In genomic region chr13:28357846-28358496, GRCh38 we compare ENCODE assay signal across 10 cellular contexts.
DNase-seq lines count a peak whose midpoint lies in the region; ATAC-seq and TF ChIP-seq lines count a peak whose summit lies in the region.
"Had no signal": no experiment of that assay in that cellular context is flagged by ENCODE, and none has a peak within 500 bp of the region (broad histone marks: within the 10 kb centered on the region; RNA-seq: fewer than 3 reads in every experiment).

No MANE protein-coding gene starts in this region.

- no peaks in the 10 kb centered on the region for H3K27me3 Mint-ChIP-seq in WTC11 (ENCODE audit: low read depth)

- H3K27ac Mint-ChIP-seq in WTC11, result peak overlapping the region; percentile 23; the same call in 1 of the 2 replicates

- ATAC-seq in WTC11, result no peak
- peak; percentile 82 for ATAC-seq in upper lobe of right lung
- no peak for ATAC-seq in GM21367 (IDR thresholded peaks at IDR 0.05; ENCODE audit: unreplicated experiment)
- ATAC-seq in GM21526 (IDR thresholded peaks at IDR 0.05; ENCODE audit: low FRiP score, unreplicated experiment), result no peak

- H3K4me3 ChIP-seq in right atrium auricular region (no peak overlapping the region), upper lobe of right lung (no peak overlapping the region)
- H3K4me3 ChIP-seq: BLaER1 treated with 17β-estradiol and CSF1 and Interleukin-3, amounts not matched to agents 10 nM and 100 nM had no signal

- H3K27me3 ChIP-seq in right atrium auricular region, result no peaks in the 10 kb centered on the region
- no peaks in the 10 kb centered on the region for H3K27me3 ChIP-seq in upper lobe of right lung

- intact Hi-C loops in upper lobe of right lung (cut with DNase I), result no loop called here

- peaks cover 0 to 24% of the 10 kb centered on the region in 2 donors for H3K4me1 ChIP-seq in right atrium auricular region
- H3K4me1 ChIP-seq in upper lobe of right lung, result no peaks in the 10 kb centered on the region

- POLR2A ChIA-PET in WTC11 (lab: Charles Lee), result interaction anchor here (0.6 to 0.7 kb wide), 2 partner anchors 170 to 962 kb away, joined by 3 to 6 read pairs; no protein-coding TSS in a partner anchor

- peak; percentile 3 for DNase-seq in stimulated activated CD4-positive, alpha-beta T cell treated with anti-CD3 and anti-CD28 coated beads, Interleukin-1b, Interleukin-23, amount 100 ng/mL, for 48 hours
- no peak for DNase-seq in stimulated activated CD4-positive, alpha-beta T cell treated with anti-CD3 and anti-CD28 coated beads, Interleukin-4, amount 100 ng/mL, for 24 hours
- no peak for DNase-seq in WTC11 (ENCODE audit: low spot score)
- no peak for DNase-seq in right atrium auricular region (ENCODE audit: low spot score)
- no peak for DNase-seq in upper lobe of right lung
- DNase-seq in HT-29 (ENCODE audit: low spot score), result no peak
- DNase-seq: activated CD8-positive, alpha-beta memory T cell treated with anti-CD3 and anti-CD28 coated beads, Interleukin-2, amount 50 U/mL, for 48 hours had no signal

- no peak for TF ChIP-seq CTCF in WTC11 (IDR thresholded peaks at IDR 0.05)
- no peak for TF ChIP-seq CTCF in right atrium auricular region (IDR thresholded peaks at IDR 0.05)
- TF ChIP-seq CTCF in upper lobe of right lung (IDR thresholded peaks at IDR 0.05), result no peak

- CTCF ChIA-PET in WTC11 (lab: Charles Lee), result interaction anchor here (0.5 kb wide), 1 partner anchor 439 kb away, joined by 3 read pairs; no protein-coding TSS in a partner anchor

- peaks cover 36% of the 10 kb centered on the region for H3K4me1 Mint-ChIP-seq in WTC11

- no peaks in the 10 kb centered on the region for H3K9me3 Mint-ChIP-seq in WTC11

- H3K36me3 ChIP-seq in right atrium auricular region (no peaks in the 10 kb centered on the region), upper lobe of right lung (no peaks in the 10 kb centered on the region)

- H3K9me3 ChIP-seq in right atrium auricular region (no peaks in the 10 kb centered on the region), upper lobe of right lung (no peaks in the 10 kb centered on the region)

- no peak overlapping the region for H3K4me3 Mint-ChIP-seq in WTC11

- H3K36me3 Mint-ChIP-seq in WTC11, result peaks cover 13% of the 10 kb centered on the region; the same call in 1 of the 2 replicates

- H3K27ac ChIP-seq in right atrium auricular region (peak overlapping the region; percentile 52 to 69), upper lobe of right lung (peak overlapping the region; percentile 51)

TF ChIP-seq in WTC11, 78 proteins besides CTCF, POLR2A, EP300 and RAD21:
- TF ChIP-seq NR1H2 (CRISPR knock-in tag; IDR thresholded peaks at IDR 0.05) (no peak), ATF3 (CRISPR knock-in tag; conservative IDR thresholded peaks at IDR 0.05) (no peak), ZBTB21 (CRISPR knock-in tag; IDR thresholded peaks at IDR 0.05; ENCODE audit: borderline replicate concordance) (no peak), PRRX2 (CRISPR knock-in tag; IDR thresholded peaks at IDR 0.05) (no peak), ZMAT4 (CRISPR knock-in tag; IDR thresholded peaks at IDR 0.05) (no peak), NR2C2 (CRISPR knock-in tag; IDR thresholded peaks at IDR 0.05) (no peak), NFYB (CRISPR knock-in tag; conservative IDR thresholded peaks at IDR 0.05; ENCODE audit: low read depth) (no peak), HMGA2 (CRISPR knock-in tag; IDR thresholded peaks at IDR 0.05) (no peak), FOXP1 (CRISPR knock-in tag; IDR thresholded peaks at IDR 0.05; ENCODE audit: borderline replicate concordance) (no peak), TEAD4 (CRISPR knock-in tag; IDR thresholded peaks at IDR 0.05) (no peak)
